In genomic region chr7:17968791-17969715, GRCh38 we compare ENCODE assay signal across 1 cellular context.
TF ChIP-seq lines count a peak whose summit lies in the region.

No MANE protein-coding gene starts in this region.

TF ChIP-seq in GM23338, 12 proteins besides CTCF, POLR2A, EP300 and RAD21 (continued from another document):
- no peak for TF ChIP-seq REST (IDR thresholded peaks at IDR 0.05; ENCODE audit: unreplicated experiment)
